In the genomic region with DNA sequence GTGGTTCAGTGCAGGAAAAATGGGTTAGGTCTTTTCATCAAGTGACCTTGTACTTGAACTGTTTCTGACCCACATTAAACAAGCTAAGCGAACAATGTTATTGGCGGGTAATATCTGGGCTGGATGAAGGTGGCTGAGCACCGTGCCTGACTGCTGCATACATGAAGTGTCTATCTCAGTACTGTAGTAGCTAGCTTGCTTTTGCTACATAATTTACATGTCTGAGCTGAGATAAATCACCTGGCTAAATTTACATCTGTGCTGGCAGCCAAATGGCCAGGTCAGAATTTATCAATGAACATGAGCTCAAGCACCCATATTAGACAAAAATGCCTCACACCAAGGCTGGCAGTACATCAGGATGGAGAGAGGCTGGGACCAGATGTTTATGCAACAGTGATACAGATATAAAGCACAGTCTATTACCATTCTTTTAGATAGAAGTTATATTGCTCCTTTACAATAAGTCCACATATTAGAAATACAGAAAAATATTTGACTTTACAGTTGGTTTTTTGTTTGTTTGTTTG, we compare ENCODE assay signal across 21 cellular contexts. TPM values are rescaled to one million over a fixed set of nuclear protein-coding genes. Genes with fewer than 3 reads are reported as not detected.
A peak's percentile ranks its signal among the peaks of the same experiment; 100 is the strongest.
DNase-seq lines count a peak whose midpoint lies in the region; ATAC-seq and TF ChIP-seq lines count a peak whose summit lies in the region.
"Had no signal": no experiment of that assay in that cellular context is flagged by ENCODE, and none has a peak within 500 bp of the region (broad histone marks: within the 10 kb centered on the region; RNA-seq: fewer than 3 reads in every experiment).

No MANE protein-coding gene starts in this region.

- ATAC-seq in Right ventricle myocardium superior (ENCODE audit: poor library complexity) (peak; percentile 54), heart left ventricle (peak in 3 of 4 donors; percentile 33 to 57 (median 34)), left colon (no peak)
- ATAC-seq: PC-3 had no signal

- no peaks in the 10 kb centered on the region for H3K27me3 ChIP-seq in heart left ventricle
- H3K27me3 ChIP-seq: BLaER1 had no signal

- H3K9me3 ChIP-seq in heart left ventricle, result no peaks in the 10 kb centered on the region
- H3K9me3 ChIP-seq: BLaER1 had no signal

- H3K4me1 ChIP-seq in heart left ventricle, result peaks cover 0 to 45% (median 19%) of the 10 kb centered on the region in 12 donors

- no peak for TF ChIP-seq POLR2A in heart left ventricle (IDR thresholded peaks at IDR 0.05)

- 76 to 83% (median 81%) methylated on average over 3 of the region's 3 CpGs for WGBS in heart left ventricle, 4 donors

- no peak overlapping the region for H3K27ac ChIP-seq in heart left ventricle
- H3K27ac ChIP-seq: BLaER1, GM23248 had no signal

- peaks cover 0 to 26% (median 13%) of the 10 kb centered on the region in 9 donors for H3K36me3 ChIP-seq in heart left ventricle

- DNase-seq in Right ventricle myocardium superior (no peak), cardiac septum (ENCODE audit: low spot score) (no peak), DMS79 (lab: John Stamatoyannopoulos, UW) (peak; percentile 17), heart left ventricle (no peak), left colon (no peak), 8988T (no peak), NCI-H82 (lab: John Stamatoyannopoulos, UW) (no peak)
- DNase-seq: DMS153; GM23248; H7; NCI-H1092 treated with DMSO at 0.1 percent for 48 hours; NCI-H1436; NCI-H187; NCI-H2081 treated with DMSO at 0.1 percent for 48 hours; NCI-H2171 treated with DMSO at 0.1 percent for 48 hours; NCI-H345; NCI-H510A treated with DMSO at 0.1 percent for 48 hours; NCI-H774; NK-92 treated with Interleukin-12 subunit alpha and Interleukin-12 subunit beta, amount 100 ng/mL, for 24 hours; PC-3 had no signal

- no peak overlapping the region for H3K4me3 ChIP-seq in heart left ventricle
- H3K4me3 ChIP-seq: BLaER1, GM23248 had no signal

- no peak for TF ChIP-seq CTCF in heart left ventricle (IDR thresholded peaks at IDR 0.05)

- intact Hi-C loops in Right ventricle myocardium superior (cut with DNase I) (no loop called here), cardiac septum (cut with DNase I) (no loop called here), heart left ventricle (cut with DNase I) (no loop called here), left colon (cut with DNase I, micrococcal nuclease) (no loop called here)

RNA-seq across cellular contexts. Expression of a gene that starts 7.7 kb away (rescaled TPM):
- total RNA-seq in Right ventricle myocardium superior (77.5 TPM), cardiac septum (72.8 TPM), heart left ventricle (10 to 100 TPM; 51.2 to 76.3 (median 62.7) TPM), left colon (10 to 100 TPM in 1 of 2 donors, 1 to 10 TPM in 1; 7.6 to 13.1 TPM)
- 100 to 1,000 TPM in 1 of 2 donors, 10 to 100 TPM in 1; 54.4 to 165 TPM for polyA plus RNA-seq in heart left ventricle
